Comparison of ENCODE assay signal across 27 cellular contexts in genomic region chrX:87878926-87879325, GRCh38.
"Had no signal": no experiment of that assay in that cellular context is flagged by ENCODE, and none has a peak within 500 bp of the region (broad histone marks: within the 10 kb centered on the region; RNA-seq: fewer than 3 reads in every experiment).

No MANE protein-coding gene starts in this region.

- DNase-seq: colonic mucosa; cortex of kidney; dermis blood vessel endothelial cell; dorsolateral prefrontal cortex; effector CD4-positive, alpha-beta T cell; effector memory CD4-positive, alpha-beta T cell; effector memory CD8-positive, alpha-beta T cell; endodermal cell; erythroblast; esophagus squamous epithelium; foreskin fibroblast; foreskin keratinocyte; foreskin melanocyte; gastrocnemius medialis; glutamatergic neuron; head of caudate nucleus; heart right ventricle had no signal

- H3K27me3 ChIP-seq: colonic mucosa, esophagus muscularis mucosa, esophagus squamous epithelium, foreskin keratinocyte, gastrocnemius medialis, gastroesophageal sphincter, heart left ventricle, heart right ventricle had no signal

- H3K4me3 ChIP-seq: colonic mucosa, coronary artery, dorsolateral prefrontal cortex, esophagus muscularis mucosa, esophagus squamous epithelium, gastrocnemius medialis, gastroesophageal sphincter, heart left ventricle, heart right ventricle had no signal

- ATAC-seq: effector memory CD8-positive, alpha-beta T cell; esophagus mucosa; foreskin keratinocyte; gastrocnemius medialis; gastroesophageal sphincter; heart left ventricle; heart right ventricle had no signal

- H3K27ac ChIP-seq: colonic mucosa, coronary artery, dorsolateral prefrontal cortex, epithelial cell of prostate, esophagus muscularis mucosa, esophagus squamous epithelium, foreskin keratinocyte, gastrocnemius medialis, gastroesophageal sphincter, heart left ventricle, heart right ventricle had no signal

- H3K4me1 ChIP-seq: colonic mucosa, esophagus muscularis mucosa, esophagus squamous epithelium, foreskin keratinocyte, gastrocnemius medialis, gastroesophageal sphincter, heart left ventricle, heart right ventricle had no signal

- FAIRE-seq: colon, endometrium, endothelial cell of umbilical vein, frontal cortex had no signal

- H3K36me3 ChIP-seq: colonic mucosa, esophagus muscularis mucosa, esophagus squamous epithelium, gastrocnemius medialis, gastroesophageal sphincter, heart left ventricle, heart right ventricle had no signal

- H3K9me3 ChIP-seq: colonic mucosa, esophagus muscularis mucosa, esophagus squamous epithelium, gastrocnemius medialis, gastroesophageal sphincter, heart left ventricle, heart right ventricle had no signal
